ENCODE assay signal across 19 cellular contexts in the genomic region with DNA sequence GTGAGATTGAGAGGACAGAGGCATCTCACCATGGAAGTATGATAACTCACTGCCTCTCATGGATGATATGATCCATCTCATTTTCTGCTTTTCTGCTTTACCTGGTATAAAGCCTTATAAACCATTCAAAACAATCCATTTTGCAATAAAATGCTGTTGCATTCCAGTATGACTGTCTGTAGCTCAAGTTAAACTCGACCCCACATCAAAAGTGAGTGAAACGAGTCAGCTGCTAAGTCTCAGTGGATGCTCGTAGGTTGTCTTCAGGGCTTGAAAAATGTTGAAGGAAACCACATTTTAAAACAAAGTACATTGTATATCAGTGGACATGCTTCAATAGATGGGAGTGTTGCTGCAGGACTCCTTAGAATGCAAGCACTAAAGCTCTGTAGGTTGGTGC.
DNase-seq lines count a peak whose midpoint lies in the region; ATAC-seq and TF ChIP-seq lines count a peak whose summit lies in the region.
"Had no signal": no experiment of that assay in that cellular context is flagged by ENCODE, and none has a peak within 500 bp of the region (broad histone marks: within the 10 kb centered on the region; RNA-seq: fewer than 3 reads in every experiment).

No MANE protein-coding gene starts in this region.

- H3K4me1 ChIP-seq in SK-N-SH (ENCODE audit: control insufficient read depth in 1 of 2, insufficient read depth in 2 of 2, low read depth in 1 of 2, low read length in 1 of 2) (peaks cover 11 to 16% of the 10 kb centered on the region in 2 experiments), MM.1S (ENCODE audit: low read length) (peaks cover 11% of the 10 kb centered on the region), spleen (no peaks in the 10 kb centered on the region)

- no peaks in the 10 kb centered on the region for H3K36me3 Mint-ChIP-seq in Calu3 (ENCODE audit: insufficient read depth, unreplicated experiment)

- TF ChIP-seq RAD21 in SK-N-SH (IDR thresholded peaks at IDR 0.05; ENCODE audit: low read length) = no peak

- no peak for ATAC-seq in HG03039 (IDR thresholded peaks at IDR 0.05; ENCODE audit: unreplicated experiment)

- H3K27me3 Mint-ChIP-seq in Calu3 (ENCODE audit: unreplicated experiment) = no peaks in the 10 kb centered on the region
- H3K27me3 Mint-ChIP-seq: B cell; CD4-positive, alpha-beta T cell had no signal

- H3K79me2 ChIP-seq in SK-N-SH (ENCODE audit: insufficient read depth) (no peaks in the 10 kb centered on the region), MM.1S (ENCODE audit: low read length) (no peaks in the 10 kb centered on the region)

- H2AFZ ChIP-seq in SK-N-SH (ENCODE audit: low read depth) = peak overlapping the region; percentile 58; the same call in 1 of the 2 replicates
- H2AFZ ChIP-seq in MM.1S (ENCODE audit: low read length) = no peak overlapping the region

- H3K9me3 Mint-ChIP-seq in Calu3 (ENCODE audit: low read depth, unreplicated experiment) = no peaks in the 10 kb centered on the region

- peak overlapping the region; percentile 44 for H3K4me2 ChIP-seq in SK-N-SH
- no peak overlapping the region for H3K4me2 ChIP-seq in MM.1S (ENCODE audit: low read depth, low read length)

- H4K20me1 ChIP-seq in SK-N-SH (ENCODE audit: insufficient read depth) = no peaks in the 10 kb centered on the region
- no peaks in the 10 kb centered on the region for H4K20me1 ChIP-seq in MM.1S (ENCODE audit: insufficient read depth, low read length)

- no peak for TF ChIP-seq POLR2A in spleen (IDR thresholded peaks at IDR 0.05)

- H3K9me2 ChIP-seq in SK-N-SH = no peaks in the 10 kb centered on the region
- H3K9me2 ChIP-seq in MM.1S (replicated peaks; ENCODE audit: insufficient read depth, low read length) = no peaks in the 10 kb centered on the region

- CTCF ChIA-PET in Calu3 (lab: Charles Lee) = no interaction called here
- CTCF ChIA-PET in SK-N-SH (lab: Yijun Ruan, JAX) = interaction anchor here (1.0 to 1.4 kb wide), 3 partner anchors 15 to 489 kb away, joined by 3 to 4 read pairs (median 3); no protein-coding TSS in a partner anchor

- H3K27ac Mint-ChIP-seq in Calu3 (ENCODE audit: unreplicated experiment) = peak overlapping the region; percentile 28
- H3K27ac Mint-ChIP-seq: B cell; CD4-positive, alpha-beta T cell; HFFc6 had no signal

- no peaks in the 10 kb centered on the region for H3K27me3 ChIP-seq in SK-N-SH (ENCODE audit: insufficient read depth)
- no peaks in the 10 kb centered on the region for H3K27me3 ChIP-seq in MM.1S (replicated peaks; ENCODE audit: insufficient read depth, low read length)
- H3K27me3 ChIP-seq in spleen (replicated peaks in 1 of 7) = no peaks in the 10 kb centered on the region

- H3K36me3 ChIP-seq in SK-N-SH (replicated peaks in 1 of 2; ENCODE audit: control insufficient read depth in 1 of 2, insufficient read depth in 2 of 2, low read length in 1 of 2) = no peaks in the 10 kb centered on the region
- H3K36me3 ChIP-seq in MM.1S (replicated peaks; ENCODE audit: insufficient read depth, low read length) = no peaks in the 10 kb centered on the region
- no peaks in the 10 kb centered on the region for H3K36me3 ChIP-seq in spleen

- no peak overlapping the region for H3K4me3 Mint-ChIP-seq in Calu3 (ENCODE audit: low read depth, unreplicated experiment)
- H3K4me3 Mint-ChIP-seq: B cell; CD4-positive, alpha-beta T cell; HFFc6 had no signal

- intact Hi-C loops in Calu3 (cut with micrococcal nuclease; ENCODE audit: unreplicated experiment) (loop anchor here (5.0 kb wide), 1 partner anchor 169 kb away; no protein-coding TSS in a partner anchor), spleen (cut with DNase I; ENCODE audit: low total_unique reads) (no loop called here), posterior vena cava (cut with DNase I) (no loop called here)

- no peak overlapping the region for H3K9ac ChIP-seq in SK-N-SH
- H3K9ac ChIP-seq in MM.1S (ENCODE audit: low read length) = no peak overlapping the region

- TF ChIP-seq EP300 in SK-N-SH (IDR thresholded peaks at IDR 0.05; ENCODE audit: borderline replicate concordance in 1 of 2, low read depth in 1 of 2, low read length in 1 of 2) = no peak

- peaks cover 50% of the 10 kb centered on the region for H3K4me1 Mint-ChIP-seq in Calu3 (ENCODE audit: low read depth, unreplicated experiment)
- H3K4me1 Mint-ChIP-seq: B cell had no signal

- TF ChIP-seq CTCF in Calu3 (IDR thresholded peaks at IDR 0.05; ENCODE audit: unreplicated experiment) (no peak), SK-N-SH (IDR thresholded peaks at IDR 0.05) (no peak), fibroblast of mammary gland (conservative IDR thresholded peaks at IDR 0.05; ENCODE audit: control insufficient read depth, insufficient read depth, low read depth, low read length) (no peak), MM.1S (IDR thresholded peaks at IDR 0.05; ENCODE audit: low read length) (no peak), spleen (IDR thresholded peaks at IDR 0.05 in 8 of 11, conservative IDR thresholded peaks at IDR 0.05 in 3 of 11) (no peak)

- H3K4me3 ChIP-seq in SK-N-SH (ENCODE audit: low read depth in 2 of 2, low read length in 1 of 2) (no peak overlapping the region), fibroblast of mammary gland (ENCODE audit: control insufficient read depth, low read depth, low read length) (no peak overlapping the region), skeletal muscle cell (ENCODE audit: low read depth, low read length) (no peak overlapping the region), MM.1S (ENCODE audit: low read length) (no peak overlapping the region), spleen (no peak overlapping the region)

- H3K27ac ChIP-seq in SK-N-SH (ENCODE audit: low read depth in 2 of 2, low read length in 1 of 2) (peak overlapping the region; percentile 49 to 68; a peak in 3 of 4 replicates), MM.1S (ENCODE audit: low read length) (no peak overlapping the region), spleen (no peak overlapping the region)

- POLR2A ChIA-PET in SK-N-SH (lab: Yijun Ruan, JAX) = no interaction called here

- WGBS in SK-N-SH (ENCODE audit: low lambda C conversion rate) = 48% methylated on average over 3 of the region's 3 CpGs
- WGBS in spleen, 5 donors = 76 to 83% (median 80%) methylated on average over 3 of the region's 3 CpGs

- BruUV-seq in Calu3 (replicated peaks; lab: Mats Ljungman, UMichigan) = no TSS peak

- H3K9me3 ChIP-seq in SK-N-SH = no peaks in the 10 kb centered on the region
- H3K9me3 ChIP-seq in MM.1S (replicated peaks; ENCODE audit: insufficient read depth, low read length) = no peaks in the 10 kb centered on the region
- H3K9me3 ChIP-seq in spleen = no peaks in the 10 kb centered on the region

- DNase-seq in Calu3 (no peak), SK-N-SH (no peak), fibroblast of mammary gland (ENCODE audit: low read depth) (peak; percentile 22), skeletal muscle cell (ENCODE audit: low read depth) (peak; percentile 42), MM.1S (no peak), spleen (no peak), posterior vena cava (ENCODE audit: low spot score) (no peak)
- DNase-seq: CD4-positive, alpha-beta T cell; DND-41; GOT3; KBM-7; NCI-H1092 treated with DMSO at 0.1 percent for 48 hours; NCI-H1694 treated with DMSO at 0.1 percent for 48 hours; NCI-H446 treated with DMSO at 0.1 percent for 48 hours; NCI-H774; SIG-M5 had no signal

- peaks cover 20% of the 10 kb centered on the region for H3F3A ChIP-seq in SK-N-SH (replicated peaks; ENCODE audit: insufficient read depth)
- no peaks in the 10 kb centered on the region for H3F3A ChIP-seq in MM.1S (ENCODE audit: insufficient read depth, low read length)

TF ChIP-seq in SK-N-SH, 30 proteins besides CTCF, POLR2A, EP300 and RAD21 (continues in another document):
- no peak for TF ChIP-seq SIN3A (IDR thresholded peaks at IDR 0.05; ENCODE audit: borderline replicate concordance, low read depth, low read length)
- no peak for TF ChIP-seq YY1 (IDR thresholded peaks at IDR 0.05; ENCODE audit: low read depth)
- no peak for TF ChIP-seq TEAD4 (IDR thresholded peaks at IDR 0.05; ENCODE audit: borderline replicate concordance, insufficient read depth)
- no peak for TF ChIP-seq TAF1 (IDR thresholded peaks at IDR 0.05; ENCODE audit: borderline replicate concordance, low read depth, low read length)
- TF ChIP-seq NFIC (IDR thresholded peaks at IDR 0.05; ENCODE audit: borderline replicate concordance) = no peak
- TF ChIP-seq GATA2 (CRISPR knock-in tag; IDR thresholded peaks at IDR 0.05) = no peak
- TF ChIP-seq, protein P1, sequence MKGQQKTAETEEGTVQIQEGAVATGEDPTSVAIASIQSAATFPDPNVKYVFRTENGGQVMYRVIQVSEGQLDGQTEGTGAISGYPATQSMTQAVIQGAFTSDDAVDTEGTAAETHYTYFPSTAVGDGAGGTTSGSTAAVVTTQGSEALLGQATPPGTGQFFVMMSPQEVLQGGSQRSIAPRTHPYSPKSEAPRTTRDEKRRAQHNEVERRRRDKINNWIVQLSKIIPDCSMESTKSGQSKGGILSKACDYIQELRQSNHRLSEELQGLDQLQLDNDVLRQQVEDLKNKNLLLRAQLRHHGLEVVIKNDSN (IDR thresholded peaks at IDR 0.05; ENCODE audit: borderline replicate concordance, low read depth) = no peak
- TF ChIP-seq CHD2 (IDR thresholded peaks at IDR 0.05; ENCODE audit: low read length, partially characterized antibody) = no peak
- TF ChIP-seq FOXM1 (IDR thresholded peaks at IDR 0.05; ENCODE audit: low read depth) = no peak
- no peak for TF ChIP-seq RCOR1 (IDR thresholded peaks at IDR 0.05; ENCODE audit: low read length)
- TF ChIP-seq, protein P2, sequence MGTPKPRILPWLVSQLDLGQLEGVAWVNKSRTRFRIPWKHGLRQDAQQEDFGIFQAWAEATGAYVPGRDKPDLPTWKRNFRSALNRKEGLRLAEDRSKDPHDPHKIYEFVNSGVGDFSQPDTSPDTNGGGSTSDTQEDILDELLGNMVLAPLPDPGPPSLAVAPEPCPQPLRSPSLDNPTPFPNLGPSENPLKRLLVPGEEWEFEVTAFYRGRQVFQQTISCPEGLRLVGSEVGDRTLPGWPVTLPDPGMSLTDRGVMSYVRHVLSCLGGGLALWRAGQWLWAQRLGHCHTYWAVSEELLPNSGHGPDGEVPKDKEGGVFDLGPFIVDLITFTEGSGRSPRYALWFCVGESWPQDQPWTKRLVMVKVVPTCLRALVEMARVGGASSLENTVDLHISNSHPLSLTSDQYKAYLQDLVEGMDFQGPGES (IDR thresholded peaks at IDR 0.05; ENCODE audit: low read depth, low read length) = no peak
- TF ChIP-seq, protein P3, sequence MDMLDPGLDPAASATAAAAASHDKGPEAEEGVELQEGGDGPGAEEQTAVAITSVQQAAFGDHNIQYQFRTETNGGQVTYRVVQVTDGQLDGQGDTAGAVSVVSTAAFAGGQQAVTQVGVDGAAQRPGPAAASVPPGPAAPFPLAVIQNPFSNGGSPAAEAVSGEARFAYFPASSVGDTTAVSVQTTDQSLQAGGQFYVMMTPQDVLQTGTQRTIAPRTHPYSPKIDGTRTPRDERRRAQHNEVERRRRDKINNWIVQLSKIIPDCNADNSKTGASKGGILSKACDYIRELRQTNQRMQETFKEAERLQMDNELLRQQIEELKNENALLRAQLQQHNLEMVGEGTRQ (IDR thresholded peaks at IDR 0.05; ENCODE audit: borderline replicate concordance, low read depth, low read length) = no peak
- no peak for TF ChIP-seq SMC3 (IDR thresholded peaks at IDR 0.05; ENCODE audit: low read depth, low read length)
- TF ChIP-seq TCF12 (IDR thresholded peaks at IDR 0.05) = no peak
- no peak for TF ChIP-seq ELF1 (IDR thresholded peaks at IDR 0.05)

Comparison
In these comparisons a context has a peak if more than half of its experiments do, and no peak if none do; other contexts are left out.
1. DNase-seq: peak in fibroblast of mammary gland (single experiment) and skeletal muscle cell (single experiment); none in Calu3 (single experiment), SK-N-SH (single experiment), MM.1S (single experiment), spleen (single experiment) and posterior vena cava (single experiment).
2. H3K27ac ChIP-seq: peak in SK-N-SH (2 of 2); none in MM.1S (single experiment) and spleen (0 of 8).